In the genomic region with DNA sequence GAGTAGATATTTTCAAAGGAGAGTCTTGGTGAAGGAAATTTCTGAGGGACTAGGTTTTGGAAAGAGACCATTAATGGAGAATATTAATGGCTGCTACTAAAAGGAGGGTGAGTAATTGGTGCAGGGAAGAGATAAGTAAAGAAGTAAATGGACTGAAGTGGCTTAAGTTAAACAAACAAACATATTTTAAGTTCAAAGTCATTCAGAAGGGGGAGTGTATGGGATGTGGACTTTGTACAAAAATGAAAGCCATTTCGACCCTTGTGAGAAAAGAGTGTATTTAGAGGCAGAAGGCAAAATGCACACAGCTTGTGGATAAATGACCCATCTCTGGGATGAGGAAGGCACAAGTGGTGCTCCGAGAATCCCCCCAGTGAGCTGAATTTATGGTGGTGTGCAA, we compare ENCODE assay signal across 1 cellular context.
TF ChIP-seq lines count a peak whose summit lies in the region.

No MANE protein-coding gene starts in this region.

TF ChIP-seq in HepG2, 621 proteins besides CTCF, POLR2A, EP300 and RAD21 (continued from another document):
- TF ChIP-seq, protein P1, sequence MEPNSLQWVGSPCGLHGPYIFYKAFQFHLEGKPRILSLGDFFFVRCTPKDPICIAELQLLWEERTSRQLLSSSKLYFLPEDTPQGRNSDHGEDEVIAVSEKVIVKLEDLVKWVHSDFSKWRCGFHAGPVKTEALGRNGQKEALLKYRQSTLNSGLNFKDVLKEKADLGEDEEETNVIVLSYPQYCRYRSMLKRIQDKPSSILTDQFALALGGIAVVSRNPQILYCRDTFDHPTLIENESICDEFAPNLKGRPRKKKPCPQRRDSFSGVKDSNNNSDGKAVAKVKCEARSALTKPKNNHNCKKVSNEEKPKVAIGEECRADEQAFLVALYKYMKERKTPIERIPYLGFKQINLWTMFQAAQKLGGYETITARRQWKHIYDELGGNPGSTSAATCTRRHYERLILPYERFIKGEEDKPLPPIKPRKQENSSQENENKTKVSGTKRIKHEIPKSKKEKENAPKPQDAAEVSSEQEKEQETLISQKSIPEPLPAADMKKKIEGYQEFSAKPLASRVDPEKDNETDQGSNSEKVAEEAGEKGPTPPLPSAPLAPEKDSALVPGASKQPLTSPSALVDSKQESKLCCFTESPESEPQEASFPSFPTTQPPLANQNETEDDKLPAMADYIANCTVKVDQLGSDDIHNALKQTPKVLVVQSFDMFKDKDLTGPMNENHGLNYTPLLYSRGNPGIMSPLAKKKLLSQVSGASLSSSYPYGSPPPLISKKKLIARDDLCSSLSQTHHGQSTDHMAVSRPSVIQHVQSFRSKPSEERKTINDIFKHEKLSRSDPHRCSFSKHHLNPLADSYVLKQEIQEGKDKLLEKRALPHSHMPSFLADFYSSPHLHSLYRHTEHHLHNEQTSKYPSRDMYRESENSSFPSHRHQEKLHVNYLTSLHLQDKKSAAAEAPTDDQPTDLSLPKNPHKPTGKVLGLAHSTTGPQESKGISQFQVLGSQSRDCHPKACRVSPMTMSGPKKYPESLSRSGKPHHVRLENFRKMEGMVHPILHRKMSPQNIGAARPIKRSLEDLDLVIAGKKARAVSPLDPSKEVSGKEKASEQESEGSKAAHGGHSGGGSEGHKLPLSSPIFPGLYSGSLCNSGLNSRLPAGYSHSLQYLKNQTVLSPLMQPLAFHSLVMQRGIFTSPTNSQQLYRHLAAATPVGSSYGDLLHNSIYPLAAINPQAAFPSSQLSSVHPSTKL (CRISPR knock-in tag; IDR thresholded peaks at IDR 0.05) = peak; percentile 74
- no peak for TF ChIP-seq CCDC6 (CRISPR knock-in tag; IDR thresholded peaks at IDR 0.05)
- TF ChIP-seq, protein P2, sequence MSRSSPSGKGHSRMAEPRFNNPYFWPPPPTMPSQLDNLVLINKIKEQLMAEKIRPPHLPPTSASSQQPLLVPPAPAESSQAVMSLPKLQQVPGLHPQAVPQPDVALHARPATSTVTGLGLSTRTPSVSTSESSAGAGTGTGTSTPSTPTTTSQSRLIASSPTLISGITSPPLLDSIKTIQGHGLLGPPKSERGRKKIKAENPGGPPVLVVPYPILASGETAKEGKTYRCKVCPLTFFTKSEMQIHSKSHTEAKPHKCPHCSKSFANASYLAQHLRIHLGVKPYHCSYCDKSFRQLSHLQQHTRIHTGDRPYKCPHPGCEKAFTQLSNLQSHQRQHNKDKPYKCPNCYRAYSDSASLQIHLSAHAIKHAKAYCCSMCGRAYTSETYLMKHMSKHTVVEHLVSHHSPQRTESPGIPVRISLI (CRISPR knock-in tag; IDR thresholded peaks at IDR 0.05; ENCODE audit: borderline replicate concordance) = no peak
- TF ChIP-seq ZSCAN9 (CRISPR knock-in tag; IDR thresholded peaks at IDR 0.05; ENCODE audit: borderline replicate concordance) = no peak
- TF ChIP-seq, protein P3, sequence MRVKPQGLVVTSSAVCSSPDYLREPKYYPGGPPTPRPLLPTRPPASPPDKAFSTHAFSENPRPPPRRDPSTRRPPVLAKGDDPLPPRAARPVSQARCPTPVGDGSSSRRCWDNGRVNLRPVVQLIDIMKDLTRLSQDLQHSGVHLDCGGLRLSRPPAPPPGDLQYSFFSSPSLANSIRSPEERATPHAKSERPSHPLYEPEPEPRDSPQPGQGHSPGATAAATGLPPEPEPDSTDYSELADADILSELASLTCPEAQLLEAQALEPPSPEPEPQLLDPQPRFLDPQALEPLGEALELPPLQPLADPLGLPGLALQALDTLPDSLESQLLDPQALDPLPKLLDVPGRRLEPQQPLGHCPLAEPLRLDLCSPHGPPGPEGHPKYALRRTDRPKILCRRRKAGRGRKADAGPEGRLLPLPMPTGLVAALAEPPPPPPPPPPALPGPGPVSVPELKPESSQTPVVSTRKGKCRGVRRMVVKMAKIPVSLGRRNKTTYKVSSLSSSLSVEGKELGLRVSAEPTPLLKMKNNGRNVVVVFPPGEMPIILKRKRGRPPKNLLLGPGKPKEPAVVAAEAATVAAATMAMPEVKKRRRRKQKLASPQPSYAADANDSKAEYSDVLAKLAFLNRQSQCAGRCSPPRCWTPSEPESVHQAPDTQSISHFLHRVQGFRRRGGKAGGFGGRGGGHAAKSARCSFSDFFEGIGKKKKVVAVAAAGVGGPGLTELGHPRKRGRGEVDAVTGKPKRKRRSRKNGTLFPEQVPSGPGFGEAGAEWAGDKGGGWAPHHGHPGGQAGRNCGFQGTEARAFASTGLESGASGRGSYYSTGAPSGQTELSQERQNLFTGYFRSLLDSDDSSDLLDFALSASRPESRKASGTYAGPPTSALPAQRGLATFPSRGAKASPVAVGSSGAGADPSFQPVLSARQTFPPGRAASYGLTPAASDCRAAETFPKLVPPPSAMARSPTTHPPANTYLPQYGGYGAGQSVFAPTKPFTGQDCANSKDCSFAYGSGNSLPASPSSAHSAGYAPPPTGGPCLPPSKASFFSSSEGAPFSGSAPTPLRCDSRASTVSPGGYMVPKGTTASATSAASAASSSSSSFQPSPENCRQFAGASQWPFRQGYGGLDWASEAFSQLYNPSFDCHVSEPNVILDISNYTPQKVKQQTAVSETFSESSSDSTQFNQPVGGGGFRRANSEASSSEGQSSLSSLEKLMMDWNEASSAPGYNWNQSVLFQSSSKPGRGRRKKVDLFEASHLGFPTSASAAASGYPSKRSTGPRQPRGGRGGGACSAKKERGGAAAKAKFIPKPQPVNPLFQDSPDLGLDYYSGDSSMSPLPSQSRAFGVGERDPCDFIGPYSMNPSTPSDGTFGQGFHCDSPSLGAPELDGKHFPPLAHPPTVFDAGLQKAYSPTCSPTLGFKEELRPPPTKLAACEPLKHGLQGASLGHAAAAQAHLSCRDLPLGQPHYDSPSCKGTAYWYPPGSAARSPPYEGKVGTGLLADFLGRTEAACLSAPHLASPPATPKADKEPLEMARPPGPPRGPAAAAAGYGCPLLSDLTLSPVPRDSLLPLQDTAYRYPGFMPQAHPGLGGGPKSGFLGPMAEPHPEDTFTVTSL (CRISPR knock-in tag; IDR thresholded peaks at IDR 0.05; ENCODE audit: borderline replicate concordance) = peak; percentile 59; the same call in 1 of the 2 replicates
- TF ChIP-seq ZSCAN30 (CRISPR knock-in tag; IDR thresholded peaks at IDR 0.05) = no peak
